ENCODE assay signal across 1 cellular context in the genomic region with DNA sequence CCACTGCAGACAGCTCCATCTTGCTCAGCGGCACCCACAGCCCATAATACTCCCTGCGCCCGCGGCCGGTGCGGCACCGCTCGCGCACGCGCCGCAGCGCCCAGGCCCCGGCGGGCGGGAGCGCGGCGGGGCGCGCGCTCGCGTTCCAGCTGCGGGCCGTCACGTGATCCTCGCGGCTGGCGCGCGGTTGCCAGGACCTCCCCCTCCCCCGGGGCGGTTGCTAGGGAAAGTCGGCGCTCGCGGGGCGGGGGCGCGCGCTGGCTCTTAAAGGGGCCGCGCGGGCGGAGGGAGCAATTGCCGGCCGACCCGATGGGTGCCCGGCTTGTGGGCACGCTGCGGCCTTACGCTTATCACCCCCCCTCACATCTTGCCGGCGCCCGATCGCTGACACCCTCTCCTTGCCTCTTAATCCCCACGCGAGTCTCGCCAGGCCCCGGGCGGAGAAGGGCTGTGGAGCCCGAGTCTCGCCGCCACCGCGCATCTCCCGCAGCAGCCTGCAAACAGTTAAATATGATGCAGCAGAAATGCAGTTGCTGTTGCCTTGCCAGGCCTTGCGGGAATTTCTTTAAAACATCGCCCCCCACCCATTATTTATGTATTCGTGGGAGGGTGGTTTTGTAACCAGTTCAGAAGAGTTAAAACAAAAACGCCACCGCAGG.
TF ChIP-seq lines count a peak whose summit lies in the region.

TSS of gene CBX6 (minus strand) at position 45 of the 659 bp plus-strand sequence. CDS start at position 19, 26 bp downstream.

TF ChIP-seq in K562, 482 proteins besides CTCF, POLR2A, EP300 and RAD21 (continued from another document):
- TF ChIP-seq, protein P1, sequence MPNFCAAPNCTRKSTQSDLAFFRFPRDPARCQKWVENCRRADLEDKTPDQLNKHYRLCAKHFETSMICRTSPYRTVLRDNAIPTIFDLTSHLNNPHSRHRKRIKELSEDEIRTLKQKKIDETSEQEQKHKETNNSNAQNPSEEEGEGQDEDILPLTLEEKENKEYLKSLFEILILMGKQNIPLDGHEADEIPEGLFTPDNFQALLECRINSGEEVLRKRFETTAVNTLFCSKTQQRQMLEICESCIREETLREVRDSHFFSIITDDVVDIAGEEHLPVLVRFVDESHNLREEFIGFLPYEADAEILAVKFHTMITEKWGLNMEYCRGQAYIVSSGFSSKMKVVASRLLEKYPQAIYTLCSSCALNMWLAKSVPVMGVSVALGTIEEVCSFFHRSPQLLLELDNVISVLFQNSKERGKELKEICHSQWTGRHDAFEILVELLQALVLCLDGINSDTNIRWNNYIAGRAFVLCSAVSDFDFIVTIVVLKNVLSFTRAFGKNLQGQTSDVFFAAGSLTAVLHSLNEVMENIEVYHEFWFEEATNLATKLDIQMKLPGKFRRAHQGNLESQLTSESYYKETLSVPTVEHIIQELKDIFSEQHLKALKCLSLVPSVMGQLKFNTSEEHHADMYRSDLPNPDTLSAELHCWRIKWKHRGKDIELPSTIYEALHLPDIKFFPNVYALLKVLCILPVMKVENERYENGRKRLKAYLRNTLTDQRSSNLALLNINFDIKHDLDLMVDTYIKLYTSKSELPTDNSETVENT (CRISPR knock-in tag; IDR thresholded peaks at IDR 0.05) = no peak
- TF ChIP-seq, protein P2, sequence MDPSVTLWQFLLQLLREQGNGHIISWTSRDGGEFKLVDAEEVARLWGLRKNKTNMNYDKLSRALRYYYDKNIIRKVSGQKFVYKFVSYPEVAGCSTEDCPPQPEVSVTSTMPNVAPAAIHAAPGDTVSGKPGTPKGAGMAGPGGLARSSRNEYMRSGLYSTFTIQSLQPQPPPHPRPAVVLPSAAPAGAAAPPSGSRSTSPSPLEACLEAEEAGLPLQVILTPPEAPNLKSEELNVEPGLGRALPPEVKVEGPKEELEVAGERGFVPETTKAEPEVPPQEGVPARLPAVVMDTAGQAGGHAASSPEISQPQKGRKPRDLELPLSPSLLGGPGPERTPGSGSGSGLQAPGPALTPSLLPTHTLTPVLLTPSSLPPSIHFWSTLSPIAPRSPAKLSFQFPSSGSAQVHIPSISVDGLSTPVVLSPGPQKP (CRISPR knock-in tag; IDR thresholded peaks at IDR 0.05) = no peak
- TF ChIP-seq ZNF445 (CRISPR knock-in tag; IDR thresholded peaks at IDR 0.05; ENCODE audit: low read depth) (no peak), SP1 (CRISPR knock-in tag; IDR thresholded peaks at IDR 0.05) (0 out of 2 replicates have a peak, but pooled peaks have one; percentile 35), TFAM (CRISPR knock-in tag; conservative IDR thresholded peaks at IDR 0.05) (no peak), ZNF518B (CRISPR knock-in tag; IDR thresholded peaks at IDR 0.05) (no peak), KLF6 (CRISPR knock-in tag; IDR thresholded peaks at IDR 0.05; ENCODE audit: borderline replicate concordance) (no peak), STAT5B (CRISPR knock-in tag; IDR thresholded peaks at IDR 0.05) (no peak), CHD2 (IDR thresholded peaks at IDR 0.05; ENCODE audit: low read depth, low read length) (0 out of 2 replicates have a peak, but pooled peaks have one; percentile 5), NKRF (IDR thresholded peaks at IDR 0.05; ENCODE audit: borderline replicate concordance) (no peak), ILK (tag; IDR thresholded peaks at IDR 0.05; ENCODE audit: borderline replicate concordance, low read depth) (no peak), NFE2 (IDR thresholded peaks at IDR 0.05; ENCODE audit: low read depth) (peak; percentile 90), SREBF2 (CRISPR knock-in tag; IDR thresholded peaks at IDR 0.05) (no peak), SAFB (IDR thresholded peaks at IDR 0.05; ENCODE audit: borderline replicate concordance, low read depth, low read length) (0 out of 2 replicates have a peak, but pooled peaks have one; percentile 34), POLR2G (IDR thresholded peaks at IDR 0.05; ENCODE audit: low read depth, low read length) (peak; percentile 60; the same call in 1 of the 2 replicates), POLR2H (tag; IDR thresholded peaks at IDR 0.05; ENCODE audit: low read depth) (0 out of 2 replicates have a peak, but pooled peaks have one; percentile 43), ZSCAN29 (IDR thresholded peaks at IDR 0.05) (no peak), NCOA2 (IDR thresholded peaks at IDR 0.05; ENCODE audit: partially characterized antibody in 2 of 2) (no peak)
